ENCODE assay signal across 2 cellular contexts in genomic region chr20:56589633-56590032, GRCh38.
TF ChIP-seq lines count a peak whose summit lies in the region.

No MANE protein-coding gene starts in this region.

TF ChIP-seq in IMR-90, 13 proteins besides CTCF, POLR2A, EP300 and RAD21:
- TF ChIP-seq MAZ (IDR thresholded peaks at IDR 0.05; ENCODE audit: borderline replicate concordance, low read depth, low read length) (no peak), CEBPB (IDR thresholded peaks at IDR 0.05; ENCODE audit: low read depth, low read length) (peak; percentile 60)
TF ChIP-seq in IMR-90: peak in this region for 1.

TF ChIP-seq in H1, 55 proteins besides CTCF, POLR2A, EP300 and RAD21:
- TF ChIP-seq CEBPB (IDR thresholded peaks at IDR 0.05; ENCODE audit: low read depth, low read length) (peak; percentile 74; the same call in 1 of the 2 replicates), TBP (IDR thresholded peaks at IDR 0.05; ENCODE audit: low read depth, low read length) (no peak)
